Comparison of ENCODE assay signal across 1 cellular context in the genomic region with DNA sequence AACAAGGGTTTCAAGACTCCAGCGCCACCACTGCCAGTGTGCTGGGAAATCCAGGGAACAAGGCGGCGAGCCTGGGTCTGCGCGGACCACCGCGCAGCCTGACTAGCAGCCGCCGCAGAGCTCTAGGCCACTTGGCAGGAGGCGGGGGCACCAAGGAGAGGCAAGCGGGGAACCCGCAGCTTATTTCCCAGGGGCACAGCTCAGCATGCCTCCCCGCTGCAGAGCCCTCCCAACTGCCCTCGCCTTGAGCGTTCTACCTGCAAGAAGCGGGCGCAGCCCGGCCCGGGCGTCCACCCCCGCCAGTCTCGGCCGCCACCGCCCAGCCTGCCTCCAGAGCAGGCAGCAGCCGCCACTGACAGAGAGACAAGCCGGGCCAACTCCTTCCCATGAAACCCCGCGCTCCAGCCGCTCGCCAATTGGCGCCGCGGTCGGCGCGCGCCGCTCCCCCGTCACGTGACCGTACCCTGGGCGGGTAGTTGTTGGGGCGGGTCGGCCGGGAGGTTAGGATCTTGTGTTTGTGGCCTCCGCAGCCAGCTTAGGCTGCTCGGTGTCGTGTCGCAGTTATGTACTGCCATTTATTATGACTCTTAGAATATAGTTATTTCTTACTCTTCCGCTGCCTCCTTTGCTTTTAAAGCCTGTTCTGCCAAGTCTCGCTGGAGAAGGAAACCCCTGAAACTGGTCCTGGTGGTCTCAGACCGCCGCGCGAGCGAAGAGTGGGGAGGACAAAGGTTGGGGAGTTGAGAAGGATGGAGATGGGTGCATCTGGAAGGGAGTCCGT.
TF ChIP-seq lines count a peak whose summit lies in the region.

LNPK (minus strand) TSS at position 365 of the 781 bp plus-strand sequence. CDS start 6,683 bp downstream, outside the sequence.

TF ChIP-seq in HepG2, 621 proteins besides CTCF, POLR2A, EP300 and RAD21 (continued from another document and continues in another):
- TF ChIP-seq SALL1 (CRISPR knock-in tag; IDR thresholded peaks at IDR 0.05) (peak; percentile 71; the same call in 1 of the 2 replicates), CERS6 (CRISPR knock-in tag; IDR thresholded peaks at IDR 0.05) (no peak), ARID2 (CRISPR knock-in tag; IDR thresholded peaks at IDR 0.05; ENCODE audit: borderline replicate concordance) (peak; percentile 91), MYC (CRISPR knock-in tag; IDR thresholded peaks at IDR 0.05; ENCODE audit: borderline replicate concordance) (peak; percentile 73; the same call in 1 of the 2 replicates), NFYB (CRISPR knock-in tag; IDR thresholded peaks at IDR 0.05) (peak; percentile 79), SNAI1 (CRISPR knock-in tag; IDR thresholded peaks at IDR 0.05; ENCODE audit: borderline replicate concordance) (peak; percentile 94), SOX13 (IDR thresholded peaks at IDR 0.05) (no peak), SOX13 (CRISPR knock-in tag; conservative IDR thresholded peaks at IDR 0.05 in 1 of 2, IDR thresholded peaks at IDR 0.05 in 1 of 2) (peak in 1 of 2 experiments; percentile 38; a peak in 1 of 4 replicates), POGZ (CRISPR knock-in tag; IDR thresholded peaks at IDR 0.05) (peak; percentile 95), ZNF644 (CRISPR knock-in tag; IDR thresholded peaks at IDR 0.05; ENCODE audit: low read depth) (peak; percentile 18; the same call in 1 of the 2 replicates), CCDC6 (CRISPR knock-in tag; IDR thresholded peaks at IDR 0.05) (peak; percentile 99), FOXK1 (CRISPR knock-in tag; IDR thresholded peaks at IDR 0.05; ENCODE audit: borderline replicate concordance, low read depth) (peak; percentile 80; the same call in 1 of the 2 replicates), ZNF274 (CRISPR knock-in tag; IDR thresholded peaks at IDR 0.05) (peak; percentile 65; the same call in 1 of the 2 replicates), ZNF441 (CRISPR knock-in tag; IDR thresholded peaks at IDR 0.05; ENCODE audit: borderline replicate concordance) (peak; percentile 88; the same call in 1 of the 2 replicates), ZFP41 (CRISPR knock-in tag; IDR thresholded peaks at IDR 0.05; ENCODE audit: borderline replicate concordance) (no peak), ZNF235 (CRISPR knock-in tag; IDR thresholded peaks at IDR 0.05; ENCODE audit: borderline replicate concordance) (peak; percentile 98; the same call in 1 of the 2 replicates), SPEN (CRISPR knock-in tag; IDR thresholded peaks at IDR 0.05; ENCODE audit: low read depth) (peak; percentile 93), ASH2L (IDR thresholded peaks at IDR 0.05; ENCODE audit: insufficient read length, low read depth, low read length) (peak; percentile 92), TP53 (CRISPR knock-in tag; conservative IDR thresholded peaks at IDR 0.05) (0 out of 2 replicates have a peak, but pooled peaks have one; percentile 10), SP2 (CRISPR knock-in tag; IDR thresholded peaks at IDR 0.05) (peak; percentile 48; the same call in 1 of the 2 replicates), MXI1 (IDR thresholded peaks at IDR 0.05; ENCODE audit: borderline replicate concordance, low read depth, low read length) (peak; percentile 85; the same call in 1 of the 3 replicates), NCOA1 (CRISPR knock-in tag; IDR thresholded peaks at IDR 0.05) (0 out of 2 replicates have a peak, but pooled peaks have one; percentile 42), KLF16 (CRISPR knock-in tag; IDR thresholded peaks at IDR 0.05) (peak in 1 of 2 experiments; percentile 63; a peak in 1 of 4 replicates), ZNF792 (CRISPR knock-in tag; IDR thresholded peaks at IDR 0.05) (peak; percentile 73), KMT2A (CRISPR knock-in tag; IDR thresholded peaks at IDR 0.05) (peak; percentile 79; the same call in 1 of the 2 replicates), AGO2 (optimal IDR thresholded peaks at IDR 0.05; ENCODE audit: low read depth, low read length) (peak; percentile 69), ZSCAN20 (CRISPR knock-in tag; IDR thresholded peaks at IDR 0.05; ENCODE audit: borderline replicate concordance) (peak; percentile 22; the same call in 1 of the 2 replicates), IKZF1 (IDR thresholded peaks at IDR 0.05) (no peak), ZNF878 (CRISPR knock-in tag; IDR thresholded peaks at IDR 0.05) (no peak; the same call in 1 of the 2 replicates), ZMYM3 (CRISPR knock-in tag; IDR thresholded peaks at IDR 0.05) (no peak), SIX4 (CRISPR knock-in tag; IDR thresholded peaks at IDR 0.05) (0 out of 2 replicates have a peak, but pooled peaks have one; percentile 21), ZSCAN31 (CRISPR knock-in tag; IDR thresholded peaks at IDR 0.05; ENCODE audit: low read depth) (peak; percentile 85), ZNF343 (CRISPR knock-in tag; IDR thresholded peaks at IDR 0.05) (peak; percentile 55; the same call in 1 of the 2 replicates), ZEB1 (IDR thresholded peaks at IDR 0.05; ENCODE audit: insufficient replicate concordance, low read depth) (no peak), ZFP62 (CRISPR knock-in tag; IDR thresholded peaks at IDR 0.05) (no peak), ZNF20 (CRISPR knock-in tag; IDR thresholded peaks at IDR 0.05) (peak; percentile 92; the same call in 1 of the 2 replicates), ZNF746 (CRISPR knock-in tag; IDR thresholded peaks at IDR 0.05) (no peak), KAT2B (IDR thresholded peaks at IDR 0.05; ENCODE audit: borderline replicate concordance, low read depth, low read length) (no peak), ZFX (CRISPR knock-in tag; IDR thresholded peaks at IDR 0.05; ENCODE audit: low read depth) (peak; percentile 93), RBFOX2 (IDR thresholded peaks at IDR 0.05; ENCODE audit: low read depth, low read length) (peak; percentile 98), BHLHE40 (IDR thresholded peaks at IDR 0.05; ENCODE audit: low read length) (peak; percentile 95), ZNF33A (CRISPR knock-in tag; IDR thresholded peaks at IDR 0.05; ENCODE audit: borderline replicate concordance) (peak; percentile 91), EZH2 (conservative IDR thresholded peaks at IDR 0.05; ENCODE audit: low read depth, low read length) (no peak), ZNF510 (CRISPR knock-in tag; IDR thresholded peaks at IDR 0.05; ENCODE audit: low read depth) (peak; percentile 60), ZNF225 (CRISPR knock-in tag; IDR thresholded peaks at IDR 0.05) (0 out of 2 replicates have a peak, but pooled peaks have one; percentile 66), IKZF4 (CRISPR knock-in tag; IDR thresholded peaks at IDR 0.05; ENCODE audit: borderline replicate concordance, low read depth, not compliant biosample characterization) (peak; percentile 59), GMEB2 (CRISPR knock-in tag; IDR thresholded peaks at IDR 0.05; ENCODE audit: low read depth) (no peak), ZNF30 (CRISPR knock-in tag; IDR thresholded peaks at IDR 0.05) (peak; percentile 40), TBX3 (IDR thresholded peaks at IDR 0.05; ENCODE audit: borderline replicate concordance) (no peak), FOXA3 (CRISPR knock-in tag; IDR thresholded peaks at IDR 0.05) (peak; percentile 33; the same call in 1 of the 2 replicates), ZNF772 (CRISPR knock-in tag; IDR thresholded peaks at IDR 0.05) (peak; percentile 42; the same call in 1 of the 2 replicates), GABPB1 (CRISPR knock-in tag; IDR thresholded peaks at IDR 0.05) (peak; percentile 85), SAFB2 (CRISPR knock-in tag; IDR thresholded peaks at IDR 0.05; ENCODE audit: borderline replicate concordance, low read depth) (no peak)
- TF ChIP-seq, protein P1, sequence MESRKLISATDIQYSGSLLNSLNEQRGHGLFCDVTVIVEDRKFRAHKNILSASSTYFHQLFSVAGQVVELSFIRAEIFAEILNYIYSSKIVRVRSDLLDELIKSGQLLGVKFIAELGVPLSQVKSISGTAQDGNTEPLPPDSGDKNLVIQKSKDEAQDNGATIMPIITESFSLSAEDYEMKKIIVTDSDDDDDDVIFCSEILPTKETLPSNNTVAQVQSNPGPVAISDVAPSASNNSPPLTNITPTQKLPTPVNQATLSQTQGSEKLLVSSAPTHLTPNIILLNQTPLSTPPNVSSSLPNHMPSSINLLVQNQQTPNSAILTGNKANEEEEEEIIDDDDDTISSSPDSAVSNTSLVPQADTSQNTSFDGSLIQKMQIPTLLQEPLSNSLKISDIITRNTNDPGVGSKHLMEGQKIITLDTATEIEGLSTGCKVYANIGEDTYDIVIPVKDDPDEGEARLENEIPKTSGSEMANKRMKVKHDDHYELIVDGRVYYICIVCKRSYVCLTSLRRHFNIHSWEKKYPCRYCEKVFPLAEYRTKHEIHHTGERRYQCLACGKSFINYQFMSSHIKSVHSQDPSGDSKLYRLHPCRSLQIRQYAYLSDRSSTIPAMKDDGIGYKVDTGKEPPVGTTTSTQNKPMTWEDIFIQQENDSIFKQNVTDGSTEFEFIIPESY (CRISPR knock-in tag; IDR thresholded peaks at IDR 0.05), result no peak
- TF ChIP-seq, protein P2, sequence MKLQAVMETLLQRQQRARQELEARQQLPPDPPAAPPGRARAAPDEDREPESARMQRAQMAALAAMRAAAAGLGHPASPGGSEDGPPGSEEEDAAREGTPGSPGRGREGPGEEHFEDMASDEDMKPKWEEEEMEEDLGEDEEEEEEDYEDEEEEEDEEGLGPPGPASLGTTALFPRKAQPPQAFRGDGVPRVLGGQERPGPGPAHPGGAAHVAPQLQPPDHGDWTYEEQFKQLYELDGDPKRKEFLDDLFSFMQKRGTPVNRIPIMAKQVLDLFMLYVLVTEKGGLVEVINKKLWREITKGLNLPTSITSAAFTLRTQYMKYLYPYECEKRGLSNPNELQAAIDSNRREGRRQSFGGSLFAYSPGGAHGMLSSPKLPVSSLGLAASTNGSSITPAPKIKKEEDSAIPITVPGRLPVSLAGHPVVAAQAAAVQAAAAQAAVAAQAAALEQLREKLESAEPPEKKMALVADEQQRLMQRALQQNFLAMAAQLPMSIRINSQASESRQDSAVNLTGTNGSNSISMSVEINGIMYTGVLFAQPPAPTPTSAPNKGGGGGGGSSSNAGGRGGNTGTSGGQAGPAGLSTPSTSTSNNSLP (IDR thresholded peaks at IDR 0.05; ENCODE audit: low read depth, low read length), result peak; percentile 53; the same call in 1 of the 2 replicates
- TF ChIP-seq, protein P3, sequence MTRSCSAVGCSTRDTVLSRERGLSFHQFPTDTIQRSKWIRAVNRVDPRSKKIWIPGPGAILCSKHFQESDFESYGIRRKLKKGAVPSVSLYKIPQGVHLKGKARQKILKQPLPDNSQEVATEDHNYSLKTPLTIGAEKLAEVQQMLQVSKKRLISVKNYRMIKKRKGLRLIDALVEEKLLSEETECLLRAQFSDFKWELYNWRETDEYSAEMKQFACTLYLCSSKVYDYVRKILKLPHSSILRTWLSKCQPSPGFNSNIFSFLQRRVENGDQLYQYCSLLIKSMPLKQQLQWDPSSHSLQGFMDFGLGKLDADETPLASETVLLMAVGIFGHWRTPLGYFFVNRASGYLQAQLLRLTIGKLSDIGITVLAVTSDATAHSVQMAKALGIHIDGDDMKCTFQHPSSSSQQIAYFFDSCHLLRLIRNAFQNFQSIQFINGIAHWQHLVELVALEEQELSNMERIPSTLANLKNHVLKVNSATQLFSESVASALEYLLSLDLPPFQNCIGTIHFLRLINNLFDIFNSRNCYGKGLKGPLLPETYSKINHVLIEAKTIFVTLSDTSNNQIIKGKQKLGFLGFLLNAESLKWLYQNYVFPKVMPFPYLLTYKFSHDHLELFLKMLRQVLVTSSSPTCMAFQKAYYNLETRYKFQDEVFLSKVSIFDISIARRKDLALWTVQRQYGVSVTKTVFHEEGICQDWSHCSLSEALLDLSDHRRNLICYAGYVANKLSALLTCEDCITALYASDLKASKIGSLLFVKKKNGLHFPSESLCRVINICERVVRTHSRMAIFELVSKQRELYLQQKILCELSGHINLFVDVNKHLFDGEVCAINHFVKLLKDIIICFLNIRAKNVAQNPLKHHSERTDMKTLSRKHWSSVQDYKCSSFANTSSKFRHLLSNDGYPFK (CRISPR knock-in tag; IDR thresholded peaks at IDR 0.05; ENCODE audit: borderline replicate concordance), result peak; percentile 89
- TF ChIP-seq, protein P4, sequence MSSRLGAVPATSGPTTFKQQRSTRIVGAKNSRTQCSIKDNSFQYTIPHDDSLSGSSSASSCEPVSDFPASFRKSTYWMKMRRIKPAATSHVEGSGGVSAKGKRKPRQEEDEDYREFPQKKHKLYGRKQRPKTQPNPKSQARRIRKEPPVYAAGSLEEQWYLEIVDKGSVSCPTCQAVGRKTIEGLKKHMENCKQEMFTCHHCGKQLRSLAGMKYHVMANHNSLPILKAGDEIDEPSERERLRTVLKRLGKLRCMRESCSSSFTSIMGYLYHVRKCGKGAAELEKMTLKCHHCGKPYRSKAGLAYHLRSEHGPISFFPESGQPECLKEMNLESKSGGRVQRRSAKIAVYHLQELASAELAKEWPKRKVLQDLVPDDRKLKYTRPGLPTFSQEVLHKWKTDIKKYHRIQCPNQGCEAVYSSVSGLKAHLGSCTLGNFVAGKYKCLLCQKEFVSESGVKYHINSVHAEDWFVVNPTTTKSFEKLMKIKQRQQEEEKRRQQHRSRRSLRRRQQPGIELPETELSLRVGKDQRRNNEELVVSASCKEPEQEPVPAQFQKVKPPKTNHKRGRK (CRISPR knock-in tag; IDR thresholded peaks at IDR 0.05), result no peak; the same call in 1 of the 2 replicates
- TF ChIP-seq, protein P5, sequence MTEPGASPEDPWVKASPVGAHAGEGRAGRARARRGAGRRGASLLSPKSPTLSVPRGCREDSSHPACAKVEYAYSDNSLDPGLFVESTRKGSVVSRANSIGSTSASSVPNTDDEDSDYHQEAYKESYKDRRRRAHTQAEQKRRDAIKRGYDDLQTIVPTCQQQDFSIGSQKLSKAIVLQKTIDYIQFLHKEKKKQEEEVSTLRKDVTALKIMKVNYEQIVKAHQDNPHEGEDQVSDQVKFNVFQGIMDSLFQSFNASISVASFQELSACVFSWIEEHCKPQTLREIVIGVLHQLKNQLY (CRISPR knock-in tag; IDR thresholded peaks at IDR 0.05), result peak; percentile 85
